ENCODE assay signal across 16 cellular contexts in the genomic region with DNA sequence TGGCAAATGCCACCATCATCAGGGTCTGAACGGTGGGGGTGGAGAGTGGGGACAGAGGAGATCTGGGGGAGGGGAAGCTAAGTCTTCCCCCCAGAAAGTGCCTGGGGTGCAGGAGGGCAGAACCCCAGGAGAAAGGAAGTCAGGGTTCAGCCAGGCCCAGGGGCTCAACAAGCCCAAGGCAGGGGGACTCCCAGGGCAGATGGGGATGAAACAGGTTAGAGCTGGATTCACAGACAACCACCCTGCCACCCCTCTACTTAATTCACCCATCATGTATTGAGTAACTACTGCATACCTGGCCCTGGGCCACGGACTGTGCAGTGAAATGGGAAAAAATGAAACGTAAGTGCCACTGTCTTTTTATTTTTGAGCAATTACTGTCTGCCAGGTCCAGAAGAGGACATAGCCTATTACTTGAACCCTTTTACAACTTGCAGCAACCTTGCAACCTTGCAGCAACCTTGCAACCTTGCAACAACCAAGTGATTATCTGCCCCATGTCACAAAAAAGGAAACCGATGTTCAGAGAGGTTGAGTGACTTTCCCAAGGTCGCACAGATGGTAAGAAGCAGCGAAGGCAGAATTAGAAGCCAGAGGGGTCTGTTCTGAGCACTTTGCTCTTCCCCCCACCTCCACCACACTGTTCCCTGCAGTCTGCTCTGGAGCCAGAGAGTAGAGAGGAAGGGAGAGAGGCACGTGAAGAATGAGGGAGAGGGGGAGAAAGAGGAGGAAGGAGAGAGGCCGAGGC. TPM values are rescaled to one million over a fixed set of nuclear protein-coding genes. Genes with fewer than 3 reads are reported as not detected.
A peak's percentile ranks its signal among the peaks of the same experiment; 100 is the strongest.
DNase-seq lines count a peak whose midpoint lies in the region; ATAC-seq, FAIRE-seq and TF ChIP-seq lines count a peak whose summit lies in the region.
"Had no signal": no experiment of that assay in that cellular context is flagged by ENCODE, and none has a peak within 500 bp of the region (broad histone marks: within the 10 kb centered on the region; RNA-seq: fewer than 3 reads in every experiment).

No MANE protein-coding gene starts in this region.

- H3K36me3 ChIP-seq in SJCRH30 = 0 out of 2 replicates have a peak, but pooled peaks cover 3% of the 10 kb centered on the region

- no peak for FAIRE-seq in urothelium cell line (lab: Jason Lieb, UNC)
- FAIRE-seq: endometrium had no signal

- peaks cover 45% of the 10 kb centered on the region for H3K4me1 ChIP-seq in SJCRH30

- peak overlapping the region; percentile 76 for H3K27ac ChIP-seq in SJCRH30
- peak overlapping the region; percentile 72 for H3K27ac ChIP-seq in temporal lobe (ENCODE audit: low read depth, low read length)
- H3K27ac ChIP-seq: HL-60 had no signal

- H3K27me3 ChIP-seq in SJCRH30 = no peaks in the 10 kb centered on the region

- no peak for TF ChIP-seq CTCF in nephron progenitor cell (IDR thresholded peaks at IDR 0.05)

- no peak overlapping the region for H3K4me3 ChIP-seq in SJCRH30

- H3K4me1 Mint-ChIP-seq in nephron progenitor cell = peaks cover 48% of the 10 kb centered on the region

- peak; percentile 9 for ATAC-seq in esophagus mucosa
- ATAC-seq: activated CD8-positive, alpha-beta memory T cell treated with anti-CD3 and anti-CD28 coated beads, Interleukin-2, amount 10 ng/mL, durations not matched to agents 7 days and 5 days; naive thymus-derived CD4-positive, alpha-beta T cell had no signal

- peak overlapping the region; percentile 75 for H3K27ac Mint-ChIP-seq in nephron progenitor cell
- H3K27ac Mint-ChIP-seq: activated CD8-positive, alpha-beta memory T cell treated with anti-CD3 and anti-CD28 coated beads, Interleukin-2, amount 10 ng/mL, durations not matched to agents 7 days and 5 days; B cell; naive thymus-derived CD4-positive, alpha-beta T cell had no signal

- no peaks in the 10 kb centered on the region for H3K9me3 ChIP-seq in SJCRH30 (replicated peaks)

- H3K4me3 Mint-ChIP-seq in nephron progenitor cell = no peak overlapping the region
- H3K4me3 Mint-ChIP-seq: activated CD8-positive, alpha-beta memory T cell treated with anti-CD3 and anti-CD28 coated beads, Interleukin-2, amount 10 ng/mL, durations not matched to agents 7 days and 5 days; B cell; naive thymus-derived CD4-positive, alpha-beta T cell had no signal

- no peak for DNase-seq in SJCRH30
- DNase-seq in nephron progenitor cell = no peak
- no peak for DNase-seq in AG08396 (ENCODE audit: low spot score)
- no peak for DNase-seq in urothelium cell line (ENCODE audit: low spot score)
- DNase-seq in KG1 (lab: John Stamatoyannopoulos, UW) = no peak
- no peak for DNase-seq in activated T-cell treated with anti-CD3 and anti-CD28 coated beads, Interleukin-2, amount 50 U/mL, for 1 hour
- DNase-seq: activated CD8-positive, alpha-beta memory T cell treated with anti-CD3 and anti-CD28 coated beads, Interleukin-2, amount 10 ng/mL, durations not matched to agents 7 days and 5 days; activated naive CD4-positive, alpha-beta T cell; Kasumi-1; naive thymus-derived CD4-positive, alpha-beta T cell; stimulated activated naive CD4-positive, alpha-beta T cell treated with Interleukin-2 at 50 U/mL for 16 hours had no signal

- H3K9me3 Mint-ChIP-seq in nephron progenitor cell = no peaks in the 10 kb centered on the region
- H3K9me3 Mint-ChIP-seq: naive thymus-derived CD4-positive, alpha-beta T cell had no signal

- H3K27me3 Mint-ChIP-seq in nephron progenitor cell (ENCODE audit: low read depth, poor library complexity) = peaks cover 7% of the 10 kb centered on the region

- no peaks in the 10 kb centered on the region for H3K36me3 Mint-ChIP-seq in nephron progenitor cell (ENCODE audit: low read depth)
- H3K36me3 Mint-ChIP-seq: activated CD8-positive, alpha-beta memory T cell treated with anti-CD3 and anti-CD28 coated beads, Interleukin-2, amount 10 ng/mL, durations not matched to agents 7 days and 5 days had no signal

RNA-seq across cellular contexts. Expression of a gene that starts 4.8 kb away (rescaled TPM):
- total RNA-seq in SJCRH30 (2014; rRNA removed; shearing (Covaris generic)) = 100 and 110 TPM in 2 replicates
- total RNA-seq in esophagus mucosa (4.9 TPM), temporal lobe (11.3 TPM)
- total RNA-seq: activated CD8-positive, alpha-beta memory T cell treated with anti-CD3 and anti-CD28 coated beads, Interleukin-2, amount 10 ng/mL, durations not matched to agents 7 days and 5 days; B cell had no signal

RNA-seq across cellular contexts. Expression of a gene that starts 50.8 kb away (rescaled TPM):
- total RNA-seq in SJCRH30 (2014; rRNA removed; shearing (Covaris generic)) = 43.2 and 43.4 TPM in 2 replicates
- 10.2 TPM for total RNA-seq in esophagus mucosa
- 15.5 TPM for total RNA-seq in temporal lobe
